Comparison of ENCODE assay signal across 10 cellular contexts in the genomic region with DNA sequence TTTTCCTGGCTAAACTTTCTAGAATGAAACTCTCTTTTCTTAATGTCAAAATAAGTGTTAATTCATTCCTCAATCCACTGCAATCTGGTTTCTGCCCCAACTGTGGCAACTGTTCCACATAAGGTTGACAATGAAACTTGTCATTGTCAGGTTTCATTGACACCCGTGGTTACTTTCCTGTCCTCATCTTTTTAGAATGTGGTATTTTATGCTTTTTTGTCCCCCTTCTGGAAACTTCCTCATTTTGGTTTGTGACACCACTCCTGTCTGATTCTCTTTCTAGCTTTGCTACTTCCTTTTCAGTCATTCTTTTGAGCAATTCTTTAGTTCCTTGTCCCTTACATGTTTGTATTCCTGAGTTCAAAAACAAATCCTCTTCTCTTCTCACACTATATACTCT. TPM values are rescaled to one million over a fixed set of nuclear protein-coding genes. Genes with fewer than 3 reads are reported as not detected.
DNase-seq lines count a peak whose midpoint lies in the region; ATAC-seq and TF ChIP-seq lines count a peak whose summit lies in the region.
"Had no signal": no experiment of that assay in that cellular context is flagged by ENCODE, and none has a peak within 500 bp of the region (broad histone marks: within the 10 kb centered on the region; RNA-seq: fewer than 3 reads in every experiment).

No MANE protein-coding gene starts in this region.

- no peaks in the 10 kb centered on the region for H3K79me2 ChIP-seq in MM.1S (ENCODE audit: low read length)

- H2AFZ ChIP-seq in MM.1S (ENCODE audit: low read length): no peak overlapping the region

- DNase-seq in activated T-cell treated with anti-CD3 and anti-CD28 coated beads, Interleukin-2, amount 50 U/mL, for 4 hours: no peak
- DNase-seq in activated T-cell treated with anti-CD3 and anti-CD28 coated beads for 4 hours (no peak), MM.1S (no peak), GM19238 (ENCODE audit: insufficient read length, low spot score) (no peak), right cardiac atrium (no peak), substantia nigra (lab: John Stamatoyannopoulos, UW) (no peak)
- DNase-seq in activated T-helper 2 cell treated with anti-CD3 and anti-CD28 coated beads, Interferon-gamma antibody, Interleukin-2, Interleukin-4, amounts not matched to agents 10 μg/mL and 5 μg/mL and 100 μg/mL, durations not matched to agents 14 hours and 24 hours and 36 hours (ENCODE audit: low spot score): no peak
- DNase-seq: hippocampal formation; stimulated activated CD4-positive, alpha-beta T cell treated with anti-CD3 and anti-CD28 coated beads, Interleukin-4, amount 100 ng/mL, for 1 hour had no signal

- H3K4me1 Mint-ChIP-seq in activated T-cell treated with anti-CD3 and anti-CD28 coated beads, Interleukin-2, amount 50 U/mL, for 4 hours (ENCODE audit: low read depth): peaks cover 62% of the 10 kb centered on the region
- H3K4me1 Mint-ChIP-seq in activated T-helper 2 cell treated with anti-CD3 and anti-CD28 coated beads, Interferon-gamma antibody, Interleukin-2, Interleukin-4, amounts not matched to agents 10 μg/mL and 5 μg/mL and 100 μg/mL, durations not matched to agents 14 hours and 24 hours and 36 hours (ENCODE audit: low read depth): peaks cover 52% of the 10 kb centered on the region

- H3K36me3 ChIP-seq in MM.1S (replicated peaks; ENCODE audit: insufficient read depth, low read length) (no peaks in the 10 kb centered on the region), thymus (ENCODE audit: control insufficient read depth, insufficient read depth) (no peaks in the 10 kb centered on the region)

- H3K27me3 ChIP-seq in MM.1S (replicated peaks; ENCODE audit: insufficient read depth, low read length): no peaks in the 10 kb centered on the region
- H3K27me3 ChIP-seq in thymus (ENCODE audit: control insufficient read depth, insufficient read depth): no peaks in the 10 kb centered on the region
- no peaks in the 10 kb centered on the region for H3K27me3 ChIP-seq in right cardiac atrium (ENCODE audit: control insufficient read depth, insufficient read depth)

- H3K4me1 ChIP-seq in MM.1S (ENCODE audit: low read length): peaks cover 12% of the 10 kb centered on the region; the same call in 1 of the 2 replicates
- peaks cover 12% of the 10 kb centered on the region for H3K4me1 ChIP-seq in thymus (ENCODE audit: control insufficient read depth, insufficient read depth, low read length)
- no peaks in the 10 kb centered on the region for H3K4me1 ChIP-seq in right cardiac atrium (ENCODE audit: control insufficient read depth, insufficient read depth, low read length)

- WGBS in thymus: 3% methylated on average over 1 of the region's 1 CpG
- WGBS in right cardiac atrium: 58% methylated on average over 1 of the region's 1 CpG

- H3K27ac ChIP-seq in MM.1S (ENCODE audit: low read length) (peak overlapping the region; percentile 5; the same call in 1 of the 2 replicates), thymus (ENCODE audit: low read depth) (peak overlapping the region; percentile 53), right cardiac atrium (ENCODE audit: low read length) (no peak overlapping the region), substantia nigra (ENCODE audit: low read depth, low read length, poor library complexity, severe bottlenecking) (no peak overlapping the region)

- H4K20me1 ChIP-seq in MM.1S (ENCODE audit: insufficient read depth, low read length): no peaks in the 10 kb centered on the region

- peaks cover 13% of the 10 kb centered on the region for H3K36me3 Mint-ChIP-seq in activated T-cell treated with anti-CD3 and anti-CD28 coated beads, Interleukin-2, amount 50 U/mL, for 4 hours (ENCODE audit: insufficient read depth)
- H3K36me3 Mint-ChIP-seq in activated T-helper 2 cell treated with anti-CD3 and anti-CD28 coated beads, Interferon-gamma antibody, Interleukin-2, Interleukin-4, amounts not matched to agents 10 μg/mL and 5 μg/mL and 100 μg/mL, durations not matched to agents 14 hours and 24 hours and 36 hours (ENCODE audit: low read depth): peaks cover 61% of the 10 kb centered on the region

- peak overlapping the region; percentile 36 for H3K27ac Mint-ChIP-seq in activated T-helper 2 cell treated with anti-CD3 and anti-CD28 coated beads, Interferon-gamma antibody, Interleukin-2, Interleukin-4, amounts not matched to agents 10 μg/mL and 5 μg/mL and 100 μg/mL, durations not matched to agents 14 hours and 24 hours and 36 hours

- H3K9me3 ChIP-seq in MM.1S (replicated peaks; ENCODE audit: insufficient read depth, low read length) (no peaks in the 10 kb centered on the region), thymus (ENCODE audit: control insufficient read depth) (no peaks in the 10 kb centered on the region), right cardiac atrium (ENCODE audit: control insufficient read depth, low read length) (no peaks in the 10 kb centered on the region)

- H3K9ac ChIP-seq in MM.1S (ENCODE audit: low read length): no peak overlapping the region

- peak overlapping the region; percentile 7 for H3K4me3 Mint-ChIP-seq in activated T-cell treated with anti-CD3 and anti-CD28 coated beads, Interleukin-2, amount 50 U/mL, for 4 hours
- H3K4me3 Mint-ChIP-seq in activated T-helper 2 cell treated with anti-CD3 and anti-CD28 coated beads, Interferon-gamma antibody, Interleukin-2, Interleukin-4, amounts not matched to agents 10 μg/mL and 5 μg/mL and 100 μg/mL, durations not matched to agents 14 hours and 24 hours and 36 hours (ENCODE audit: low read depth): peak overlapping the region; percentile 9

- H3K27me3 Mint-ChIP-seq in activated T-cell treated with anti-CD3 and anti-CD28 coated beads, Interleukin-2, amount 50 U/mL, for 4 hours (ENCODE audit: low read depth): no peaks in the 10 kb centered on the region
- no peaks in the 10 kb centered on the region for H3K27me3 Mint-ChIP-seq in activated T-helper 2 cell treated with anti-CD3 and anti-CD28 coated beads, Interferon-gamma antibody, Interleukin-2, Interleukin-4, amounts not matched to agents 10 μg/mL and 5 μg/mL and 100 μg/mL, durations not matched to agents 14 hours and 24 hours and 36 hours (ENCODE audit: low read depth)

- ATAC-seq in activated T-cell treated with anti-CD3 and anti-CD28 coated beads, Interleukin-2, amount 50 U/mL, for 4 hours: peak; percentile 34 to 36
- no peak for ATAC-seq in right cardiac atrium

- no peaks in the 10 kb centered on the region for H3F3A ChIP-seq in MM.1S (ENCODE audit: insufficient read depth, low read length)

- TF ChIP-seq CTCF in MM.1S (IDR thresholded peaks at IDR 0.05; ENCODE audit: low read length): no peak

- peaks cover 12% of the 10 kb centered on the region for H3K9me3 Mint-ChIP-seq in activated T-cell treated with anti-CD3 and anti-CD28 coated beads, Interleukin-2, amount 50 U/mL, for 4 hours
- peaks cover 22% of the 10 kb centered on the region for H3K9me3 Mint-ChIP-seq in activated T-helper 2 cell treated with anti-CD3 and anti-CD28 coated beads, Interferon-gamma antibody, Interleukin-2, Interleukin-4, amounts not matched to agents 10 μg/mL and 5 μg/mL and 100 μg/mL, durations not matched to agents 14 hours and 24 hours and 36 hours

- H3K4me2 ChIP-seq in MM.1S (ENCODE audit: low read depth, low read length): no peak overlapping the region

- no peak overlapping the region for H3K4me3 ChIP-seq in MM.1S (ENCODE audit: low read length)
- H3K4me3 ChIP-seq in thymus (ENCODE audit: low read length): no peak overlapping the region
- no peak overlapping the region for H3K4me3 ChIP-seq in right cardiac atrium (ENCODE audit: low read length)

- no peaks in the 10 kb centered on the region for H3K9me2 ChIP-seq in MM.1S (replicated peaks; ENCODE audit: insufficient read depth, low read length)

- intact Hi-C loops in activated T-helper 2 cell treated with anti-CD3 and anti-CD28 coated beads, Interferon-gamma antibody, Interleukin-2, Interleukin-4, amounts not matched to agents 10 μg/mL and 5 μg/mL and 100 μg/mL, durations not matched to agents 14 hours and 24 hours and 36 hours (cut with micrococcal nuclease): no loop called here
- intact Hi-C loops in right cardiac atrium (cut with DNase I): no loop called here

RNA-seq across cellular contexts. Expression of a gene that starts 7.5 kb away (rescaled TPM):
- 10 to 100 TPM; 13.0 to 17.8 (median 17.0) TPM for total RNA-seq in activated T-cell treated with anti-CD3 and anti-CD28 coated beads, Interleukin-2, amount 50 U/mL, for 4 hours
- 58.8 and 62.1 TPM in 2 replicates for total RNA-seq in activated T-helper 2 cell treated with anti-CD3 and anti-CD28 coated beads, Interferon-gamma antibody, Interleukin-2, Interleukin-4, amounts not matched to agents 10 μg/mL and 5 μg/mL and 100 μg/mL, durations not matched to agents 14 hours and 24 hours and 36 hours
- polyA plus RNA-seq in thymus (32.9 TPM), right cardiac atrium (4.9 TPM)
- total RNA-seq in right cardiac atrium: 10 to 100 TPM in 1 of 4 donors, 1 to 10 TPM in 3; 8.3 to 18.6 (median 9.4) TPM

Comparison
In these comparisons a context has a peak if more than half of its experiments do, and no peak if none do; other contexts are left out.
1. ATAC-seq: peak in activated T-cell treated with anti-CD3 and anti-CD28 coated beads, Interleukin-2, amount 50 U/mL, for 4 hours (2 of 2); none in right cardiac atrium (0 of 2).
2. H3K27ac ChIP-seq: peak in MM.1S (single experiment) and thymus (single experiment); none in right cardiac atrium (single experiment) and substantia nigra (single experiment).